In the genomic region with DNA sequence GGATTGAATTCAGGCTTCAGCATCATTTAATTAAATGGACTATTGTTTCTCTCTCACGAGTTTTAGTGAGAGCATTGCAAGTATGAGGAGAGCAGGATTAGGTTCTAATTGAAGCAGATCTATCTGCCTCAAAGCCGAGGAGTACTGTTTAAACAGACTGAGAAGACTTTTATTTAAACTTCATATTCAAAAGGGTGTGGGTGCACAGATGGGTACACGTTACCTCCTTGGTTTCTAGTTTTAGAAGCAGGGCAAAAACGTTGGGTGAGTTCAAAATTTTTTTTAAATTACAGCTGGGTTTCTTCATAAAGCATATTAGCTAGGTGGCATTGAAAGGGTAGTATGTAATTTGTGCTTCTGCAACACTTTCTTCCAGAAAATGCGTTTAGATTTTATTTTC, we compare ENCODE assay signal across 32 cellular contexts. TPM values are rescaled to one million over a fixed set of nuclear protein-coding genes. Genes with fewer than 3 reads are reported as not detected.
"Had no signal": no experiment of that assay in that cellular context is flagged by ENCODE, and none has a peak within 500 bp of the region (broad histone marks: within the 10 kb centered on the region; RNA-seq: fewer than 3 reads in every experiment).

No MANE protein-coding gene starts in this region.

- H3K27me3 ChIP-seq: stomach, suprapubic skin, testis, thyroid gland, tibial artery, tibial nerve, transverse colon, upper lobe of left lung, upper lobe of right lung, uterus, vagina had no signal

- ATAC-seq: stimulated activated effector memory CD8-positive, alpha-beta T cell treated with anti-CD3 and anti-CD28 coated beads, Interleukin-12 subunit alpha, Interleukin-12 subunit beta, amount 100 ng/mL, for 72 hours; stimulated activated memory B cell treated with anti-CD40 and anti-IgM and Interleukin-4, amounts not matched to agents 10 μg/mL and 1 μg/mL and 100 μg/mL, for 72 hours; stimulated activated naive B cell treated with anti-CD40 and anti-IgM and Interleukin-4, amounts not matched to agents 10 μg/mL and 1 μg/mL and 100 μg/mL, for 72 hours; stimulated activated naive CD8-positive, alpha-beta T cell treated with anti-CD3 and anti-CD28 coated beads, Interleukin-15, amount 100 ng/mL, for 72 hours; stimulated activated naive CD8-positive, alpha-beta T cell treated with anti-CD3 and anti-CD28 coated beads, Interleukin-15, Interleukin-2, amounts not matched to agents 100 U/mL and 50 U/mL, for 24 hours; upper lobe of right lung had no signal

- H3K27me3 Mint-ChIP-seq: stimulated activated naive CD8-positive, alpha-beta T cell treated with anti-CD3 and anti-CD28 coated beads, Interleukin-15, amount 100 ng/mL, for 72 hours; type B pancreatic cell had no signal

- H3K27ac ChIP-seq: stomach, suprapubic skin, testis, thoracic aorta, thyroid gland, tibial artery, tibial nerve, transverse colon, upper lobe of left lung, upper lobe of right lung, uterus, vagina had no signal

- H3K36me3 ChIP-seq: stomach, suprapubic skin, thoracic aorta, thyroid gland, tibial artery, tibial nerve, transverse colon, upper lobe of left lung, upper lobe of right lung, uterus, vagina had no signal

- DNase-seq: stimulated activated CD4-positive, alpha-beta T cell treated with anti-CD3 and anti-CD28 coated beads, Interleukin-2, amount 100 ng/mL, for 48 hours; stimulated activated CD4-positive, alpha-beta T cell treated with anti-CD3 and anti-CD28 coated beads, Interleukin-4, amount 100 ng/mL, for 1 hour; stimulated activated CD4-positive, alpha-beta T cell treated with anti-CD3 and anti-CD28 coated beads, Interleukin-4, amount 100 ng/mL, for 24 hours; stimulated activated CD4-positive, alpha-beta T cell treated with anti-CD3 and anti-CD28 coated beads, Interleukin-4, amount 100 ng/mL, for 4 hours; stimulated activated CD8-positive, alpha-beta memory T cell treated with anti-CD3 and anti-CD28 coated beads, Interleukin-4, amount 100 ng/mL, for 48 hours; stimulated activated naive B cell treated with anti-CD40 and anti-IgM and Interleukin-4, amounts not matched to agents 10 μg/mL and 1 μg/mL and 100 μg/mL, for 72 hours; stimulated activated naive CD4-positive, alpha-beta T cell; stimulated activated naive CD4-positive, alpha-beta T cell treated with Interleukin-2 at 50 U/mL for 16 hours; stimulated activated naive CD8-positive, alpha-beta T cell treated with anti-CD3 and anti-CD28 coated beads, Interleukin-15, amount 100 ng/mL, for 72 hours; stimulated activated naive CD8-positive, alpha-beta T cell treated with anti-CD3 and anti-CD28 coated beads, Interleukin-15, Interleukin-2, amounts not matched to agents 100 U/mL and 50 U/mL, for 24 hours; stomach; substantia nigra; testis; thyroid gland; tibial artery; transverse colon; trophoblast cell; upper lobe of left lung; upper lobe of right lung; uterus had no signal

- H3K4me3 ChIP-seq: stomach, suprapubic skin, testis, thoracic aorta, thyroid gland, tibial artery, tibial nerve, transverse colon, upper lobe of left lung, upper lobe of right lung, uterus, vagina had no signal

- H3K4me3 Mint-ChIP-seq: stimulated activated effector memory CD8-positive, alpha-beta T cell treated with anti-CD3 and anti-CD28 coated beads, Interleukin-12 subunit alpha, Interleukin-12 subunit beta, amount 100 ng/mL, for 72 hours; stimulated activated memory B cell treated with anti-CD40 and anti-IgM and Interleukin-4, amounts not matched to agents 10 μg/mL and 1 μg/mL and 100 μg/mL, for 72 hours; stimulated activated naive B cell treated with anti-CD40 and anti-IgM and Interleukin-4, amounts not matched to agents 10 μg/mL and 1 μg/mL and 100 μg/mL, for 72 hours; stimulated activated naive CD8-positive, alpha-beta T cell treated with anti-CD3 and anti-CD28 coated beads, Interleukin-15, amount 100 ng/mL, for 72 hours; stimulated activated naive CD8-positive, alpha-beta T cell treated with anti-CD3 and anti-CD28 coated beads, Interleukin-15, Interleukin-2, amounts not matched to agents 100 ng/mL and 50 ng/mL, for 24 hours; type B pancreatic cell had no signal

- H3K27ac Mint-ChIP-seq: stimulated activated effector memory CD8-positive, alpha-beta T cell treated with anti-CD3 and anti-CD28 coated beads, Interleukin-12 subunit alpha, Interleukin-12 subunit beta, amount 100 ng/mL, for 72 hours; stimulated activated memory B cell treated with anti-CD40 and anti-IgM and Interleukin-4, amounts not matched to agents 10 μg/mL and 1 μg/mL and 100 μg/mL, for 72 hours; stimulated activated naive B cell treated with anti-CD40 and anti-IgM and Interleukin-4, amounts not matched to agents 10 μg/mL and 1 μg/mL and 100 μg/mL, for 72 hours; stimulated activated naive CD8-positive, alpha-beta T cell treated with anti-CD3 and anti-CD28 coated beads, Interleukin-15, amount 100 ng/mL, for 72 hours; stimulated activated naive CD8-positive, alpha-beta T cell treated with anti-CD3 and anti-CD28 coated beads, Interleukin-15, Interleukin-2, amounts not matched to agents 100 ng/mL and 50 ng/mL, for 24 hours; type B pancreatic cell had no signal

- H3K9me3 Mint-ChIP-seq: stimulated activated effector memory CD8-positive, alpha-beta T cell treated with anti-CD3 and anti-CD28 coated beads, Interleukin-12 subunit alpha, Interleukin-12 subunit beta, amount 100 ng/mL, for 72 hours; stimulated activated naive CD8-positive, alpha-beta T cell treated with anti-CD3 and anti-CD28 coated beads, Interleukin-15, amount 100 ng/mL, for 72 hours; stimulated activated naive CD8-positive, alpha-beta T cell treated with anti-CD3 and anti-CD28 coated beads, Interleukin-15, Interleukin-2, amounts not matched to agents 100 ng/mL and 50 ng/mL, for 24 hours had no signal

- H3K4me1 Mint-ChIP-seq: stimulated activated effector memory CD8-positive, alpha-beta T cell treated with anti-CD3 and anti-CD28 coated beads, Interleukin-12 subunit alpha, Interleukin-12 subunit beta, amount 100 ng/mL, for 72 hours; stimulated activated memory B cell treated with anti-CD40 and anti-IgM and Interleukin-4, amounts not matched to agents 10 μg/mL and 1 μg/mL and 100 μg/mL, for 72 hours; stimulated activated naive B cell treated with anti-CD40 and anti-IgM and Interleukin-4, amounts not matched to agents 10 μg/mL and 1 μg/mL and 100 μg/mL, for 72 hours; stimulated activated naive CD8-positive, alpha-beta T cell treated with anti-CD3 and anti-CD28 coated beads, Interleukin-15, amount 100 ng/mL, for 72 hours had no signal

- H3K4me1 ChIP-seq: stomach, suprapubic skin, thyroid gland, tibial artery, tibial nerve, transverse colon, upper lobe of left lung, upper lobe of right lung, uterus, vagina had no signal

- H3K36me3 Mint-ChIP-seq: stimulated activated effector memory CD8-positive, alpha-beta T cell treated with anti-CD3 and anti-CD28 coated beads, Interleukin-12 subunit alpha, Interleukin-12 subunit beta, amount 100 ng/mL, for 72 hours; stimulated activated memory B cell treated with anti-CD40 and anti-IgM and Interleukin-4, amounts not matched to agents 10 μg/mL and 1 μg/mL and 100 μg/mL, for 72 hours; stimulated activated naive B cell treated with anti-CD40 and anti-IgM and Interleukin-4, amounts not matched to agents 10 μg/mL and 1 μg/mL and 100 μg/mL, for 72 hours; type B pancreatic cell had no signal

RNA-seq across cellular contexts. Expression of a gene that starts 26.5 kb away (rescaled TPM):
- total RNA-seq: stomach, subcutaneous adipose tissue, suprapubic skin, temporal lobe, thoracic aorta, thyroid gland, tibial nerve, upper lobe of left lung, upper lobe of right lung, ureter, urinary bladder, uterus, vagina had no signal
- polyA plus RNA-seq: stomach, urinary bladder had no signal
